Comparison of ENCODE assay signal across 1 cellular context in the genomic region with DNA sequence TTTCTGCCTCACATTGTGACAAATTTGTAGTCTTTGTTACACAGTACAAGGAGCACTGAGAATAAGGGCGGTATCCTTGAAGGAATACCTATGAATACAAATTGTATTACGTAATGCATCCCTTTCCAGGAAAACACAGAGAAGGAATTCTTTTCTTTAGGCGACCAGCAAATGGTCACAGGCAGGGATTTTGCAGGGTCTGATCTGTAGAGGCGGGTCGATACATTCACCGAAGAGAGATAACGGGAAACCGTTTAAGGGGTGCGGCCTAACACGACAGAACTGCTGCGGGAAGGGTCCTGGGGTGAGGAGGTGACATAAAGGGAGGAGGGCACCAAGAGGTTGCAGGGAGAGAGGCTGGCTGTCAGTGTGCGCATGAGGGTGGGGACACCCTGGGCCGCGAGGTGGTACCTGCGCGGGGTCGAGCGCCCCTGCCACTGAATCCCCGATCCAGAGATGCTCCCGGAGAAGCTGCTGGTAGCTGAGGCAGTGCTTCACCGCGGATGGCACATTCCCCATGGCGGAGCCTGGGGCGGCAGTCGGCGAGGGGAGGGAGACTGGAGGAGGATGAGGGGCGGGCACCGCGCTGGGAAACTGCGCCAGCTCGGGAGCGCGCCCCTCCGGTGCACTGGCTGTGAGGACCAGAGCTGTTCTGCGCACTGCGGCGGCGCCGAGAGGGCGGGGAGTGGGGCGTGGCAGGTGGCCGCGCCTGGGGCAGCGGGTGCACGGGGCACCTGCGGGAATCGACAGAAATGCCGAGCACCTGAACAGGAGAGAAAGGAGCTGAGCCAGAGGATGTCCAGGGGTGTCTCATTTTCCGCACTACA.
TF ChIP-seq lines count a peak whose summit lies in the region.

A gene (minus strand): TSS at position 656 of the 827 bp plus-strand sequence. CDS start 137 bp downstream, at position 519.

TF ChIP-seq in HEK293, 187 proteins besides CTCF, POLR2A, EP300 and RAD21 (continued from another document and continues in another):
- TF ChIP-seq, protein P1, sequence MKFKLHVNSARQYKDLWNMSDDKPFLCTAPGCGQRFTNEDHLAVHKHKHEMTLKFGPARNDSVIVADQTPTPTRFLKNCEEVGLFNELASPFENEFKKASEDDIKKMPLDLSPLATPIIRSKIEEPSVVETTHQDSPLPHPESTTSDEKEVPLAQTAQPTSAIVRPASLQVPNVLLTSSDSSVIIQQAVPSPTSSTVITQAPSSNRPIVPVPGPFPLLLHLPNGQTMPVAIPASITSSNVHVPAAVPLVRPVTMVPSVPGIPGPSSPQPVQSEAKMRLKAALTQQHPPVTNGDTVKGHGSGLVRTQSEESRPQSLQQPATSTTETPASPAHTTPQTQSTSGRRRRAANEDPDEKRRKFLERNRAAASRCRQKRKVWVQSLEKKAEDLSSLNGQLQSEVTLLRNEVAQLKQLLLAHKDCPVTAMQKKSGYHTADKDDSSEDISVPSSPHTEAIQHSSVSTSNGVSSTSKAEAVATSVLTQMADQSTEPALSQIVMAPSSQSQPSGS (tag by site-specific recombination; IDR thresholded peaks at IDR 0.05; ENCODE audit: low read depth), result peak; percentile 85
- TF ChIP-seq, protein P2, sequence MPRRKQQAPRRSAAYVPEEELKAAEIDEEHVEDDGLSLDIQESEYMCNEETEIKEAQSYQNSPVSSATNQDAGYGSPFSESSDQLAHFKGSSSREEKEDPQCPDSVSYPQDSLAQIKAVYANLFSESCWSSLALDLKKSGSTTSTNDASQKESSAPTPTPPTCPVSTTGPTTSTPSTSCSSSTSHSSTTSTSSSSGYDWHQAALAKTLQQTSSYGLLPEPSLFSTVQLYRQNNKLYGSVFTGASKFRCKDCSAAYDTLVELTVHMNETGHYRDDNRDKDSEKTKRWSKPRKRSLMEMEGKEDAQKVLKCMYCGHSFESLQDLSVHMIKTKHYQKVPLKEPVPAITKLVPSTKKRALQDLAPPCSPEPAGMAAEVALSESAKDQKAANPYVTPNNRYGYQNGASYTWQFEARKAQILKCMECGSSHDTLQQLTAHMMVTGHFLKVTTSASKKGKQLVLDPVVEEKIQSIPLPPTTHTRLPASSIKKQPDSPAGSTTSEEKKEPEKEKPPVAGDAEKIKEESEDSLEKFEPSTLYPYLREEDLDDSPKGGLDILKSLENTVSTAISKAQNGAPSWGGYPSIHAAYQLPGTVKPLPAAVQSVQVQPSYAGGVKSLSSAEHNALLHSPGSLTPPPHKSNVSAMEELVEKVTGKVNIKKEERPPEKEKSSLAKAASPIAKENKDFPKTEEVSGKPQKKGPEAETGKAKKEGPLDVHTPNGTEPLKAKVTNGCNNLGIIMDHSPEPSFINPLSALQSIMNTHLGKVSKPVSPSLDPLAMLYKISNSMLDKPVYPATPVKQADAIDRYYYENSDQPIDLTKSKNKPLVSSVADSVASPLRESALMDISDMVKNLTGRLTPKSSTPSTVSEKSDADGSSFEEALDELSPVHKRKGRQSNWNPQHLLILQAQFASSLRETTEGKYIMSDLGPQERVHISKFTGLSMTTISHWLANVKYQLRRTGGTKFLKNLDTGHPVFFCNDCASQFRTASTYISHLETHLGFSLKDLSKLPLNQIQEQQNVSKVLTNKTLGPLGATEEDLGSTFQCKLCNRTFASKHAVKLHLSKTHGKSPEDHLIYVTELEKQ (tag by site-specific recombination; IDR thresholded peaks at IDR 0.05; ENCODE audit: borderline replicate concordance), result no peak
- peak; percentile 61; the same call in 1 of the 2 replicates for TF ChIP-seq ZNF2 (tag by site-specific recombination; IDR thresholded peaks at IDR 0.05)
- peak; percentile 68 for TF ChIP-seq ZIC2 (tag by site-specific recombination; IDR thresholded peaks at IDR 0.05)
- peak; percentile 28; the same call in 1 of the 2 replicates for TF ChIP-seq TRIM28 (IDR thresholded peaks at IDR 0.05; ENCODE audit: borderline replicate concordance, low read length)
- TF ChIP-seq, protein P3, sequence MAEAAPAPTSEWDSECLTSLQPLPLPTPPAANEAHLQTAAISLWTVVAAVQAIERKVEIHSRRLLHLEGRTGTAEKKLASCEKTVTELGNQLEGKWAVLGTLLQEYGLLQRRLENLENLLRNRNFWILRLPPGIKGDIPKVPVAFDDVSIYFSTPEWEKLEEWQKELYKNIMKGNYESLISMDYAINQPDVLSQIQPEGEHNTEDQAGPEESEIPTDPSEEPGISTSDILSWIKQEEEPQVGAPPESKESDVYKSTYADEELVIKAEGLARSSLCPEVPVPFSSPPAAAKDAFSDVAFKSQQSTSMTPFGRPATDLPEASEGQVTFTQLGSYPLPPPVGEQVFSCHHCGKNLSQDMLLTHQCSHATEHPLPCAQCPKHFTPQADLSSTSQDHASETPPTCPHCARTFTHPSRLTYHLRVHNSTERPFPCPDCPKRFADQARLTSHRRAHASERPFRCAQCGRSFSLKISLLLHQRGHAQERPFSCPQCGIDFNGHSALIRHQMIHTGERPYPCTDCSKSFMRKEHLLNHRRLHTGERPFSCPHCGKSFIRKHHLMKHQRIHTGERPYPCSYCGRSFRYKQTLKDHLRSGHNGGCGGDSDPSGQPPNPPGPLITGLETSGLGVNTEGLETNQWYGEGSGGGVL (tag by site-specific recombination; IDR thresholded peaks at IDR 0.05), result peak; percentile 94
- TF ChIP-seq ZFP37 (tag by site-specific recombination; IDR thresholded peaks at IDR 0.05), result peak; percentile 66
- TF ChIP-seq GLIS1 (tag by site-specific recombination; IDR thresholded peaks at IDR 0.05), result no peak
- TF ChIP-seq ZEB2 (tag by site-specific recombination; IDR thresholded peaks at IDR 0.05), result peak; percentile 68
- TF ChIP-seq, protein P4, sequence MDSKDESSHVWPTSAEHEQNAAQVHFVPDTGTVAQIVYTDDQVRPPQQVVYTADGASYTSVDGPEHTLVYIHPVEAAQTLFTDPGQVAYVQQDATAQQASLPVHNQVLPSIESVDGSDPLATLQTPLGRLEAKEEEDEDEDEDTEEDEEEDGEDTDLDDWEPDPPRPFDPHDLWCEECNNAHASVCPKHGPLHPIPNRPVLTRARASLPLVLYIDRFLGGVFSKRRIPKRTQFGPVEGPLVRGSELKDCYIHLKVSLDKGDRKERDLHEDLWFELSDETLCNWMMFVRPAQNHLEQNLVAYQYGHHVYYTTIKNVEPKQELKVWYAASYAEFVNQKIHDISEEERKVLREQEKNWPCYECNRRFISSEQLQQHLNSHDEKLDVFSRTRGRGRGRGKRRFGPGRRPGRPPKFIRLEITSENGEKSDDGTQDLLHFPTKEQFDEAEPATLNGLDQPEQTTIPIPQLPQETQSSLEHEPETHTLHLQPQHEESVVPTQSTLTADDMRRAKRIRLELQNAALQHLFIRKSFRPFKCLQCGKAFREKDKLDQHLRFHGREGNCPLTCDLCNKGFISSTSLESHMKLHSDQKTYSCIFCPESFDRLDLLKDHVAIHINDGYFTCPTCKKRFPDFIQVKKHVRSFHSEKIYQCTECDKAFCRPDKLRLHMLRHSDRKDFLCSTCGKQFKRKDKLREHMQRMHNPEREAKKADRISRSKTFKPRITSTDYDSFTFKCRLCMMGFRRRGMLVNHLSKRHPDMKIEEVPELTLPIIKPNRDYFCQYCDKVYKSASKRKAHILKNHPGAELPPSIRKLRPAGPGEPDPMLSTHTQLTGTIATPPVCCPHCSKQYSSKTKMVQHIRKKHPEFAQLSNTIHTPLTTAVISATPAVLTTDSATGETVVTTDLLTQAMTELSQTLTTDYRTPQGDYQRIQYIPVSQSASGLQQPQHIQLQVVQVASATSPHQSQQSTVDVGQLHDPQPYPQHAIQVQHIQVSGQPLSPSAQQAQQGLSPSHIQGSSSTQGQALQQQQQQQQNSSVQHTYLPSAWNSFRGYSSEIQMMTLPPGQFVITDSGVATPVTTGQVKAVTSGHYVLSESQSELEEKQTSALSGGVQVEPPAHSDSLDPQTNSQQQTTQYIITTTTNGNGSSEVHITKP (tag by site-specific recombination; IDR thresholded peaks at IDR 0.05), result peak; percentile 97
- TF ChIP-seq, protein P5, sequence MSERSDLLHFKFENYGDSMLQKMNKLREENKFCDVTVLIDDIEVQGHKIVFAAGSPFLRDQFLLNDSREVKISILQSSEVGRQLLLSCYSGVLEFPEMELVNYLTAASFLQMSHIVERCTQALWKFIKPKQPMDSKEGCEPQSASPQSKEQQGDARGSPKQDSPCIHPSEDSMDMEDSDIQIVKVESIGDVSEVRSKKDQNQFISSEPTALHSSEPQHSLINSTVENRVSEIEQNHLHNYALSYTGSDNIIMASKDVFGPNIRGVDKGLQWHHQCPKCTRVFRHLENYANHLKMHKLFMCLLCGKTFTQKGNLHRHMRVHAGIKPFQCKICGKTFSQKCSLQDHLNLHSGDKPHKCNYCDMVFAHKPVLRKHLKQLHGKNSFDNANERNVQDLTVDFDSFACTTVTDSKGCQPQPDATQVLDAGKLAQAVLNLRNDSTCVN (tag by site-specific recombination; optimal IDR thresholded peaks at IDR 0.05), result peak; percentile 97
- no peak for TF ChIP-seq SCRT1 (tag by site-specific recombination; IDR thresholded peaks at IDR 0.05; ENCODE audit: borderline replicate concordance)
- TF ChIP-seq ZNF426 (tag by site-specific recombination; IDR thresholded peaks at IDR 0.05), result no peak
- no peak for TF ChIP-seq GLI4 (tag by site-specific recombination; IDR thresholded peaks at IDR 0.05)
- TF ChIP-seq, protein P6, sequence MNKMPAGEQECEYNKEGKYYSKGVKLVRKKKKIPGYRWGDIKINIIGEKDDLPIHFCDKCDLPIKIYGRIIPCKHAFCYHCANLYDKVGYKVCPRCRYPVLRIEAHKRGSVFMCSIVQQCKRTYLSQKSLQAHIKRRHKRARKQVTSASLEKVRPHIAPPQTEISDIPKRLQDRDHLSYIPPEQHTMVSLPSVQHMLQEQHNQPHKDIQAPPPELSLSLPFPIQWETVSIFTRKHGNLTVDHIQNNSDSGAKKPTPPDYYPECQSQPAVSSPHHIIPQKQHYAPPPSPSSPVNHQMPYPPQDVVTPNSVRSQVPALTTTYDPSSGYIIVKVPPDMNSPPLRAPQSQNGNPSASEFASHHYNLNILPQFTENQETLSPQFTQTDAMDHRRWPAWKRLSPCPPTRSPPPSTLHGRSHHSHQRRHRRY (tag by site-specific recombination; IDR thresholded peaks at IDR 0.05), result no peak
- TF ChIP-seq, protein P7, sequence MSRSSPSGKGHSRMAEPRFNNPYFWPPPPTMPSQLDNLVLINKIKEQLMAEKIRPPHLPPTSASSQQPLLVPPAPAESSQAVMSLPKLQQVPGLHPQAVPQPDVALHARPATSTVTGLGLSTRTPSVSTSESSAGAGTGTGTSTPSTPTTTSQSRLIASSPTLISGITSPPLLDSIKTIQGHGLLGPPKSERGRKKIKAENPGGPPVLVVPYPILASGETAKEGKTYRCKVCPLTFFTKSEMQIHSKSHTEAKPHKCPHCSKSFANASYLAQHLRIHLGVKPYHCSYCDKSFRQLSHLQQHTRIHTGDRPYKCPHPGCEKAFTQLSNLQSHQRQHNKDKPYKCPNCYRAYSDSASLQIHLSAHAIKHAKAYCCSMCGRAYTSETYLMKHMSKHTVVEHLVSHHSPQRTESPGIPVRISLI (tag by site-specific recombination; IDR thresholded peaks at IDR 0.05), result no peak
- 0 out of 2 replicates have a peak, but pooled peaks have one; percentile 42 for TF ChIP-seq BCL11B (tag by site-specific recombination; IDR thresholded peaks at IDR 0.05; ENCODE audit: low read depth)
- TF ChIP-seq ZBTB17 (tag by site-specific recombination; IDR thresholded peaks at IDR 0.05), result peak; percentile 81
- TF ChIP-seq ZNF335 (tag by site-specific recombination; conservative IDR thresholded peaks at IDR 0.05), result peak; percentile 84
- TF ChIP-seq ZNF768 (tag by site-specific recombination; IDR thresholded peaks at IDR 0.05), result peak; percentile 43; the same call in 1 of the 2 replicates
- TF ChIP-seq ZNF366 (tag by site-specific recombination; conservative IDR thresholded peaks at IDR 0.05), result peak; percentile 49; the same call in 1 of the 2 replicates
- peak; percentile 40; the same call in 1 of the 2 replicates for TF ChIP-seq ZFHX2 (tag by site-specific recombination; conservative IDR thresholded peaks at IDR 0.05)
- TF ChIP-seq ZNF791 (tag by site-specific recombination; IDR thresholded peaks at IDR 0.05), result no peak
- TF ChIP-seq ZNF292 (tag by site-specific recombination; IDR thresholded peaks at IDR 0.05; ENCODE audit: borderline replicate concordance, low read depth), result no peak
- TF ChIP-seq, protein P8, sequence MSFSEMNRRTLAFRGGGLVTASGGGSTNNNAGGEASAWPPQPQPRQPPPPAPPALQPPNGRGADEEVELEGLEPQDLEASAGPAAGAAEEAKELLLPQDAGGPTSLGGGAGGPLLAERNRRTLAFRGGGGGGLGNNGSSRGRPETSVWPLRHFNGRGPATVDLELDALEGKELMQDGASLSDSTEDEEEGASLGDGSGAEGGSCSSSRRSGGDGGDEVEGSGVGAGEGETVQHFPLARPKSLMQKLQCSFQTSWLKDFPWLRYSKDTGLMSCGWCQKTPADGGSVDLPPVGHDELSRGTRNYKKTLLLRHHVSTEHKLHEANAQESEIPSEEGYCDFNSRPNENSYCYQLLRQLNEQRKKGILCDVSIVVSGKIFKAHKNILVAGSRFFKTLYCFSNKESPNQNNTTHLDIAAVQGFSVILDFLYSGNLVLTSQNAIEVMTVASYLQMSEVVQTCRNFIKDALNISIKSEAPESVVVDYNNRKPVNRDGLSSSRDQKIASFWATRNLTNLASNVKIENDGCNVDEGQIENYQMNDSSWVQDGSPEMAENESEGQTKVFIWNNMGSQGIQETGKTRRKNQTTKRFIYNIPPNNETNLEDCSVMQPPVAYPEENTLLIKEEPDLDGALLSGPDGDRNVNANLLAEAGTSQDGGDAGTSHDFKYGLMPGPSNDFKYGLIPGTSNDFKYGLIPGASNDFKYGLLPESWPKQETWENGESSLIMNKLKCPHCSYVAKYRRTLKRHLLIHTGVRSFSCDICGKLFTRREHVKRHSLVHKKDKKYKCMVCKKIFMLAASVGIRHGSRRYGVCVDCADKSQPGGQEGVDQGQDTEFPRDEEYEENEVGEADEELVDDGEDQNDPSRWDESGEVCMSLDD (tag by site-specific recombination; IDR thresholded peaks at IDR 0.05), result peak; percentile 60; the same call in 1 of the 2 replicates
- TF ChIP-seq, protein P9, sequence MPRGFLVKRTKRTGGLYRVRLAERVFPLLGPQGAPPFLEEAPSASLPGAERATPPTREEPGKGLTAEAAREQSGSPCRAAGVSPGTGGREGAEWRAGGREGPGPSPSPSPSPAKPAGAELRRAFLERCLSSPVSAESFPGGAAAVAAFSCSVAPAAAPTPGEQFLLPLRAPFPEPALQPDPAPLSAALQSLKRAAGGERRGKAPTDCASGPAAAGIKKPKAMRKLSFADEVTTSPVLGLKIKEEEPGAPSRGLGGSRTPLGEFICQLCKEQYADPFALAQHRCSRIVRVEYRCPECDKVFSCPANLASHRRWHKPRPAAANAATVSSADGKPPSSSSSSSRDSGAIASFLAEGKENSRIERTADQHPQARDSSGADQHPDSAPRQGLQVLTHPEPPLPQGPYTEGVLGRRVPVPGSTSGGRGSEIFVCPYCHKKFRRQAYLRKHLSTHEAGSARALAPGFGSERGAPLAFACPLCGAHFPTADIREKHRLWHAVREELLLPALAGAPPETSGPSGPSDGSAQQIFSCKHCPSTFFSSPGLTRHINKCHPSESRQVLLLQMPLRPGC (tag by site-specific recombination; IDR thresholded peaks at IDR 0.05), result no peak
- peak; percentile 49; the same call in 1 of the 2 replicates for TF ChIP-seq YY2 (tag by site-specific recombination; IDR thresholded peaks at IDR 0.05)
- peak; percentile 76; the same call in 1 of the 2 replicates for TF ChIP-seq KLF7 (tag by site-specific recombination; IDR thresholded peaks at IDR 0.05; ENCODE audit: borderline replicate concordance)
- TF ChIP-seq ZNF311 (tag by site-specific recombination; IDR thresholded peaks at IDR 0.05; ENCODE audit: borderline replicate concordance), result no peak
- 0 out of 2 replicates have a peak, but pooled peaks have one; percentile 6 for TF ChIP-seq IKZF3 (tag by site-specific recombination; IDR thresholded peaks at IDR 0.05)
- TF ChIP-seq ZBTB20 (tag by site-specific recombination; IDR thresholded peaks at IDR 0.05), result peak; percentile 65
